17 cellular contexts compared by ENCODE assay signal in genomic region chr16:20415541-20415940, GRCh38. TPM values are rescaled to one million over a fixed set of nuclear protein-coding genes. Genes with fewer than 3 reads are reported as not detected.
"Had no signal": no experiment of that assay in that cellular context is flagged by ENCODE, and none has a peak within 500 bp of the region (broad histone marks: within the 10 kb centered on the region; RNA-seq: fewer than 3 reads in every experiment).

No MANE protein-coding gene starts in this region.

- DNase-seq: activated CD4-positive, alpha-beta T cell treated with anti-CD3 and anti-CD28 coated beads, Interleukin-2, amount 50 U/mL, for 1 hour; activated CD4-positive, CD25-positive, alpha-beta regulatory T cell; activated naive CD4-positive, alpha-beta T cell treated with anti-CD3 and anti-CD28 coated beads, Interleukin-2, amount 50 U/mL, for 16 hours; body of pancreas; stimulated activated CD4-positive, alpha-beta T cell treated with anti-CD3 and anti-CD28 coated beads, Interleukin-2, amount 100 ng/mL, for 48 hours; stimulated activated naive CD4-positive, alpha-beta T cell treated with Interleukin-2 at 50 U/mL for 16 hours; upper lobe of left lung had no signal

- ATAC-seq: body of pancreas, esophagus mucosa, foreskin keratinocyte, left lobe of liver had no signal

- H3K9me3 ChIP-seq: body of pancreas, upper lobe of left lung had no signal

- H3K4me3 ChIP-seq: body of pancreas, upper lobe of left lung had no signal

- H3K4me1 ChIP-seq: body of pancreas, foreskin keratinocyte, upper lobe of left lung had no signal

- H3K27ac ChIP-seq: body of pancreas, foreskin keratinocyte, upper lobe of left lung had no signal

- H3K36me3 ChIP-seq: upper lobe of left lung had no signal

- H3K9me3 Mint-ChIP-seq: activated T-helper 2 cell treated with anti-CD3 and anti-CD28 coated beads, Interferon-gamma antibody, Interleukin-2, Interleukin-4, amounts not matched to agents 10 μg/mL and 5 μg/mL and 100 μg/mL, durations not matched to agents 14 hours and 24 hours and 36 hours had no signal

- H3K27me3 ChIP-seq: body of pancreas, foreskin keratinocyte, upper lobe of left lung had no signal

- H3K27ac Mint-ChIP-seq: activated T-helper 2 cell treated with anti-CD3 and anti-CD28 coated beads, Interferon-gamma antibody, Interleukin-2, Interleukin-4, amounts not matched to agents 10 μg/mL and 5 μg/mL and 100 μg/mL, durations not matched to agents 14 hours and 24 hours and 36 hours had no signal

RNA-seq across cellular contexts. Expression of gene ACSM5, which starts 6.2 kb away (rescaled TPM):
- total RNA-seq: activated CD8-positive, alpha-beta memory T cell treated with anti-CD3 and anti-CD28 coated beads for 36 hours; activated T-helper 2 cell treated with anti-CD3 and anti-CD28 coated beads, Interferon-gamma antibody, Interleukin-2, Interleukin-4, amounts not matched to agents 10 μg/mL and 5 μg/mL and 100 μg/mL, durations not matched to agents 14 hours and 24 hours and 36 hours; foreskin keratinocyte; pulmonary artery endothelial cell; T-helper 1 cell treated with Interleukin-12 subunit alpha and Interleukin-12 subunit beta and Interleukin-4 antibody, amounts not matched to agents 30 ng/mL and 1 ng/mL, for 36 hours had no signal
- polyA plus RNA-seq: foreskin keratinocyte, neural cell had no signal

RNA-seq across cellular contexts. Expression of gene PDILT, which starts 11.0 kb away (rescaled TPM):
- total RNA-seq: activated CD8-positive, alpha-beta memory T cell treated with anti-CD3 and anti-CD28 coated beads for 36 hours; body of pancreas; esophagus mucosa; foreskin keratinocyte; left lobe of liver; osteoblast; pulmonary artery endothelial cell; T-helper 1 cell treated with Interleukin-12 subunit alpha and Interleukin-12 subunit beta and Interleukin-4 antibody, amounts not matched to agents 30 ng/mL and 1 ng/mL, for 36 hours; temporal lobe; upper lobe of left lung had no signal
- polyA plus RNA-seq: foreskin keratinocyte, neural cell had no signal

RNA-seq across cellular contexts. Expression of gene ACSM2A, which starts 35.8 kb away (rescaled TPM):
- total RNA-seq: activated CD8-positive, alpha-beta memory T cell treated with anti-CD3 and anti-CD28 coated beads for 36 hours; body of pancreas; esophagus mucosa; foreskin keratinocyte; osteoblast; pulmonary artery endothelial cell; T-helper 1 cell treated with Interleukin-12 subunit alpha and Interleukin-12 subunit beta and Interleukin-4 antibody, amounts not matched to agents 30 ng/mL and 1 ng/mL, for 36 hours; temporal lobe had no signal
- polyA plus RNA-seq: foreskin keratinocyte, neural cell had no signal
